In genomic region chr11:94926271-94926625, GRCh38 we compare ENCODE assay signal across 2 cellular contexts.
TF ChIP-seq lines count a peak whose summit lies in the region.

No MANE protein-coding gene starts in this region.

TF ChIP-seq in SK-N-SH treated with all-trans-retinoic acid at 6 μM for 48 hours, 23 proteins besides CTCF, POLR2A, EP300 and RAD21:
- TF ChIP-seq CREB5 (CRISPR knock-in tag; IDR thresholded peaks at IDR 0.05; ENCODE audit: low read depth) (no peak), ZNF565 (CRISPR knock-in tag; conservative IDR thresholded peaks at IDR 0.05; ENCODE audit: low read depth) (no peak), TCF4 (CRISPR knock-in tag; IDR thresholded peaks at IDR 0.05; ENCODE audit: borderline replicate concordance) (no peak), TOX (CRISPR knock-in tag; IDR thresholded peaks at IDR 0.05; ENCODE audit: borderline replicate concordance) (no peak), OSR1 (CRISPR knock-in tag; IDR thresholded peaks at IDR 0.05) (no peak), BACH2 (CRISPR knock-in tag; IDR thresholded peaks at IDR 0.05; ENCODE audit: borderline replicate concordance) (no peak), POU6F1 (CRISPR knock-in tag; IDR thresholded peaks at IDR 0.05; ENCODE audit: borderline replicate concordance, low read depth) (no peak)

TF ChIP-seq in HepG2, 621 proteins besides CTCF, POLR2A, EP300 and RAD21 (continued from another document):
- TF ChIP-seq MNT (IDR thresholded peaks at IDR 0.05) (no peak), RERE (CRISPR knock-in tag; IDR thresholded peaks at IDR 0.05; ENCODE audit: low read depth) (no peak), NFATC3 (CRISPR knock-in tag; IDR thresholded peaks at IDR 0.05) (no peak), ZNF703 (CRISPR knock-in tag; IDR thresholded peaks at IDR 0.05; ENCODE audit: borderline replicate concordance) (no peak), ZZZ3 (CRISPR knock-in tag; IDR thresholded peaks at IDR 0.05; ENCODE audit: borderline replicate concordance) (no peak), DNMT3B (CRISPR knock-in tag; conservative IDR thresholded peaks at IDR 0.05) (no peak), MXI1 (IDR thresholded peaks at IDR 0.05; ENCODE audit: borderline replicate concordance, low read depth, low read length) (no peak), ZNF318 (CRISPR knock-in tag; IDR thresholded peaks at IDR 0.05) (no peak), ZNF784 (CRISPR knock-in tag; IDR thresholded peaks at IDR 0.05; ENCODE audit: borderline replicate concordance) (no peak), YY1 (IDR thresholded peaks at IDR 0.05; ENCODE audit: insufficient read depth, insufficient replicate concordance, low read depth, low read length) (no peak)
